19 cellular contexts compared by ENCODE assay signal in genomic region chr9:3502560-3503398, GRCh38. TPM values are rescaled to one million over a fixed set of nuclear protein-coding genes. Genes with fewer than 3 reads are reported as not detected.
A peak's percentile ranks its signal among the peaks of the same experiment; 100 is the strongest.
DNase-seq lines count a peak whose midpoint lies in the region; ATAC-seq, FAIRE-seq and TF ChIP-seq lines count a peak whose summit lies in the region.
"Had no signal": no experiment of that assay in that cellular context is flagged by ENCODE, and none has a peak within 500 bp of the region (broad histone marks: within the 10 kb centered on the region; RNA-seq: fewer than 3 reads in every experiment).

No MANE protein-coding gene starts in this region.

- peak overlapping the region; percentile 10 for H3K27ac Mint-ChIP-seq in astrocyte (ENCODE audit: unreplicated experiment)

- peaks cover 14% of the 10 kb centered on the region for H3K4me1 Mint-ChIP-seq in astrocyte (ENCODE audit: low read depth, unreplicated experiment)

- H3K9ac ChIP-seq in astrocyte (ENCODE audit: low read length) (peak overlapping the region; percentile 9), kidney (ENCODE audit: low read length in 2 of 2) (no peak overlapping the region)

- ATAC-seq in HG03039 (IDR thresholded peaks at IDR 0.05; ENCODE audit: unreplicated experiment), result no peak
- ATAC-seq: right cardiac atrium had no signal

- TF ChIP-seq CTCF in astrocyte (IDR thresholded peaks at IDR 0.05; ENCODE audit: insufficient read depth, low read depth, low read length) (no peak), kidney (IDR thresholded peaks at IDR 0.05; ENCODE audit: borderline replicate concordance, extremely low read depth, insufficient read depth) (no peak), WERI-Rb-1 (IDR thresholded peaks at IDR 0.05; ENCODE audit: low read depth, low read length) (no peak)

- H4K20me1 ChIP-seq in astrocyte (ENCODE audit: insufficient read depth, low read length), result no peaks in the 10 kb centered on the region

- H3K4me1 ChIP-seq in astrocyte (ENCODE audit: insufficient read depth, low read length) (peaks cover 16% of the 10 kb centered on the region), kidney (ENCODE audit: control insufficient read depth in 1 of 2, insufficient read depth in 1 of 2, low read depth in 1 of 2, low read length in 2 of 2) (no peaks in the 10 kb centered on the region)
- H3K4me1 ChIP-seq: colonic mucosa, testis had no signal

- intact Hi-C loops in kidney (cut with DNase I), result no loop called here

- peak overlapping the region; percentile 43 for H3K4me2 ChIP-seq in astrocyte (ENCODE audit: low read length)

- H3K27ac ChIP-seq in astrocyte (ENCODE audit: low read depth, low read length) (peak overlapping the region; percentile 66), kidney (ENCODE audit: low read depth in 2 of 2, low read length in 2 of 2) (no peak overlapping the region), WERI-Rb-1 (no peak overlapping the region)
- H3K27ac ChIP-seq: colonic mucosa, testis had no signal

- H3K9me3 Mint-ChIP-seq in astrocyte (ENCODE audit: unreplicated experiment), result no peaks in the 10 kb centered on the region

- H3K27me3 ChIP-seq in astrocyte (ENCODE audit: insufficient read depth, low read length), result no peaks in the 10 kb centered on the region
- no peaks in the 10 kb centered on the region for H3K27me3 ChIP-seq in WERI-Rb-1 (ENCODE audit: insufficient read depth, low read depth, severe bottlenecking)
- H3K27me3 ChIP-seq: colonic mucosa, testis had no signal

- H3K36me3 Mint-ChIP-seq in astrocyte (ENCODE audit: low read depth, unreplicated experiment), result no peaks in the 10 kb centered on the region

- no peak overlapping the region for H3K4me3 Mint-ChIP-seq in astrocyte (ENCODE audit: unreplicated experiment)
- H3K4me3 Mint-ChIP-seq: neural crest cell had no signal

- H3K36me3 ChIP-seq in astrocyte (ENCODE audit: insufficient read depth, low read length) (no peaks in the 10 kb centered on the region), kidney (ENCODE audit: control insufficient read depth in 1 of 2, insufficient read depth in 2 of 2, low read length in 2 of 2) (no peaks in the 10 kb centered on the region), WERI-Rb-1 (no peaks in the 10 kb centered on the region)
- H3K36me3 ChIP-seq: colonic mucosa had no signal

- H3K79me2 ChIP-seq in astrocyte (ENCODE audit: insufficient read depth, low read length), result no peaks in the 10 kb centered on the region

- DNase-seq in DMS53 (lab: John Stamatoyannopoulos, UW) (peak; percentile 60), H54 (ENCODE audit: insufficient read length, low spot score) (no peak), astrocyte (ENCODE audit: low read depth) (peak; percentile 64), kidney (no peak), NCI-H1694 treated with DMSO at 0.1 percent for 48 hours (lab: John Stamatoyannopoulos, UW) (no peak), WERI-Rb-1 (no peak)
- no peak for DNase-seq in stimulated activated CD4-positive, alpha-beta T cell treated with anti-CD3 and anti-CD28 coated beads, Interleukin-12 subunit alpha, Interleukin-12 subunit beta, amount 100 ng/mL, for 4 hours
- DNase-seq: activated CD8-positive, alpha-beta memory T cell treated with anti-CD3 and anti-CD28 coated beads for 24 hours; AML-193; colonic mucosa; mesendoderm; NCI-H2029 treated with DMSO at 0.1 percent for 48 hours; NCI-H82; right cardiac atrium; stimulated activated CD4-positive, alpha-beta T cell treated with anti-CD3 and anti-CD28 coated beads, Interleukin-4, amount 100 ng/mL, for 1 hour; stimulated activated CD8-positive, alpha-beta memory T cell treated with anti-CD3 and anti-CD28 coated beads, Interleukin-4, amount 100 ng/mL, for 48 hours; testis had no signal

- H3K4me3 ChIP-seq in astrocyte (ENCODE audit: insufficient read depth, low read depth, low read length), result no peak overlapping the region
- no peak overlapping the region for H3K4me3 ChIP-seq in kidney (ENCODE audit: low read length in 2 of 2)
- H3K4me3 ChIP-seq in WERI-Rb-1 (ENCODE audit: low read depth, low read length), result no peak overlapping the region
- H3K4me3 ChIP-seq: colonic mucosa, testis had no signal

- no peaks in the 10 kb centered on the region for H3K27me3 Mint-ChIP-seq in astrocyte (ENCODE audit: low read depth, unreplicated experiment)

- no peak overlapping the region for H2AFZ ChIP-seq in astrocyte (ENCODE audit: low read depth, low read length)

- peak; percentile 38 for FAIRE-seq in H54 (lab: Jason Lieb, UNC)
- no peak for FAIRE-seq in astrocyte (lab: Jason Lieb, UNC)
- peak; percentile 30 for FAIRE-seq in kidney (lab: Jason Lieb, UNC)

- TF ChIP-seq POLR2A in H54 (IDR thresholded peaks at IDR 0.05; ENCODE audit: low read depth, low read length), result no peak

- H3K9me3 ChIP-seq in astrocyte (ENCODE audit: insufficient read depth, low read depth, low read length) (no peaks in the 10 kb centered on the region), kidney (ENCODE audit: control insufficient read depth in 1 of 2, low read length in 2 of 2) (no peaks in the 10 kb centered on the region), WERI-Rb-1 (ENCODE audit: severe bottlenecking) (no peaks in the 10 kb centered on the region)
- H3K9me3 ChIP-seq: colonic mucosa, testis had no signal

RNA-seq across cellular contexts. Expression of gene RFX3, which starts 23.0 kb away (rescaled TPM):
- total RNA-seq in astrocyte, result 12.1 and 12.6 TPM in 2 replicates
- 17.8 TPM for total RNA-seq in kidney
- 1.6 TPM for polyA plus RNA-seq in kidney (ENCODE audit: insufficient read depth, low read depth, low replicate concordance)

Comparison
In these comparisons a context has a peak if more than half of its experiments do, and no peak if none do; other contexts are left out.
1. DNase-seq: peak in DMS53 (single experiment) and astrocyte (single experiment); none in H54 (single experiment), kidney (single experiment), stimulated activated CD4-positive, alpha-beta T cell treated with anti-CD3 and anti-CD28 coated beads, Interleukin-12 subunit alpha, Interleukin-12 subunit beta, amount 100 ng/mL, for 4 hours (single experiment), NCI-H1694 treated with DMSO at 0.1 percent for 48 hours (single experiment) and WERI-Rb-1 (single experiment).